In the genomic region with DNA sequence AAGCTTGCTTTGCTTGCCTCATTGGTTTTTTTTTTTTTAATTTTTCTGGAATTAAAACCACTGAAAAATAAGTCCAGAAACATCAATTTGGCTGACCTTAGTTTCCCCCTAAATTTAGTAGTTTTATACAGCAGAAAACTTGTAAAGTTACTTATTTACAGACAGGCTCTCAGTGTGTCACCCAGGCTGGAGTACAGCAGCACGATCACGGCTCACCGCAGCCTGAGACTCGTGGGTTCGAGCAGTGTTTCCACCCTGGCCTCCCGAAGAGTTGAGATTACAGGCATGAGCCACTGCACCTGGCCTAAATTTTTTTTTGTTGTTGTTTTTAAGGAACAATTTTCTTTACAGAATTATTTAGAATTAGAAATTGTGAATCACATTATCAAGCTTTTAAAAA, we compare ENCODE assay signal across 27 cellular contexts.
"Had no signal": no experiment of that assay in that cellular context is flagged by ENCODE, and none has a peak within 500 bp of the region (broad histone marks: within the 10 kb centered on the region; RNA-seq: fewer than 3 reads in every experiment).

No MANE protein-coding gene starts in this region.

- H3K27me3 ChIP-seq: ascending aorta, breast epithelium, cardiac muscle cell, colonic mucosa, foreskin keratinocyte, gastrocnemius medialis had no signal

- ATAC-seq: foreskin keratinocyte, gastrocnemius medialis, WTC11 had no signal

- H3K4me3 ChIP-seq: ascending aorta, breast epithelium, cardiac muscle cell, colonic mucosa, esophagus muscularis mucosa, gastrocnemius medialis had no signal

- H3K4me1 ChIP-seq: breast epithelium, colonic mucosa, esophagus muscularis mucosa, foreskin keratinocyte, gastrocnemius medialis had no signal

- DNase-seq: activated CD4-positive, alpha-beta memory T cell treated with anti-CD3 and anti-CD28 coated beads, Interleukin-2, amount 10 ng/mL, durations not matched to agents 7 days and 5 days; activated CD4-positive, alpha-beta T cell treated with anti-CD3 and anti-CD28 coated beads for 1 hour; activated CD4-positive, alpha-beta T cell treated with anti-CD3 and anti-CD28 coated beads for 4 hours; activated CD4-positive, alpha-beta T cell treated with anti-CD3 and anti-CD28 coated beads, Interleukin-2, amount 10 ng/mL, durations not matched to agents 7 days and 5 days; activated CD4-positive, alpha-beta T cell treated with anti-CD3 and anti-CD28 coated beads, Interleukin-2, amount 50 U/mL, for 4 hours; activated CD8-positive, alpha-beta memory T cell treated with anti-CD3 and anti-CD28 coated beads, Interleukin-2, amount 50 U/mL, for 48 hours; activated gamma-delta T cell; activated naive CD4-positive, alpha-beta T cell; activated naive CD4-positive, alpha-beta T cell treated with anti-CD3 and anti-CD28 coated beads, Interleukin-2, amount 10 ng/mL, durations not matched to agents 7 days and 5 days; activated naive CD8-positive, alpha-beta T cell treated with anti-CD3 and anti-CD28 coated beads, Interleukin-2, amount 10 ng/mL, durations not matched to agents 7 days and 5 days; activated T-cell treated with anti-CD3 and anti-CD28 coated beads for 4 hours; activated T-cell treated with anti-CD3 and anti-CD28 coated beads, Interleukin-2, amount 50 U/mL, for 24 hours; activated T-cell treated with anti-CD3 and anti-CD28 coated beads, Interleukin-2, amount 50 U/mL, for 72 hours; central memory CD4-positive, alpha-beta T cell; cerebellar nuclear complex; colonic mucosa; effector CD8-positive, alpha-beta T cell; endodermal cell; erythroblast; foreskin keratinocyte; gastrocnemius medialis; T-helper 2 cell had no signal

- H3K36me3 ChIP-seq: ascending aorta, breast epithelium, cardiac muscle cell, colonic mucosa, esophagus muscularis mucosa, gastrocnemius medialis had no signal

- H3K9me3 ChIP-seq: ascending aorta, breast epithelium, colonic mucosa, esophagus muscularis mucosa, gastrocnemius medialis had no signal
